In genomic region chr9:99183616-99184015, GRCh38 we compare ENCODE assay signal across 1 cellular context.
TF ChIP-seq lines count a peak whose summit lies in the region.

No MANE protein-coding gene starts in this region.

TF ChIP-seq in GM12878, 131 proteins besides CTCF, POLR2A, EP300 and RAD21:
- TF ChIP-seq ZBTB11 (CRISPR knock-in tag; IDR thresholded peaks at IDR 0.05) (no peak), FOXK2 (IDR thresholded peaks at IDR 0.05) (no peak), STAT1 (conservative IDR thresholded peaks at IDR 0.05) (no peak), SP1 (IDR thresholded peaks at IDR 0.05; ENCODE audit: low read depth, low read length) (no peak), SIX5 (IDR thresholded peaks at IDR 0.05; ENCODE audit: low read depth, low read length, severe bottlenecking) (no peak), SMC3 (IDR thresholded peaks at IDR 0.05; ENCODE audit: borderline replicate concordance, low read length) (no peak), ZBTB33 (IDR thresholded peaks at IDR 0.05) (no peak), LARP7 (IDR thresholded peaks at IDR 0.05) (no peak), ZZZ3 (IDR thresholded peaks at IDR 0.05; ENCODE audit: control insufficient read depth, insufficient read length, low read depth) (no peak), NR2F1 (conservative IDR thresholded peaks at IDR 0.05) (no peak), NFIC (IDR thresholded peaks at IDR 0.05; ENCODE audit: low read depth, low read length) (no peak), PML (IDR thresholded peaks at IDR 0.05; ENCODE audit: low read length) (no peak), PAX5 (IDR thresholded peaks at IDR 0.05; ENCODE audit: borderline replicate concordance, low read depth, low read length) (no peak)
- TF ChIP-seq, protein P1, sequence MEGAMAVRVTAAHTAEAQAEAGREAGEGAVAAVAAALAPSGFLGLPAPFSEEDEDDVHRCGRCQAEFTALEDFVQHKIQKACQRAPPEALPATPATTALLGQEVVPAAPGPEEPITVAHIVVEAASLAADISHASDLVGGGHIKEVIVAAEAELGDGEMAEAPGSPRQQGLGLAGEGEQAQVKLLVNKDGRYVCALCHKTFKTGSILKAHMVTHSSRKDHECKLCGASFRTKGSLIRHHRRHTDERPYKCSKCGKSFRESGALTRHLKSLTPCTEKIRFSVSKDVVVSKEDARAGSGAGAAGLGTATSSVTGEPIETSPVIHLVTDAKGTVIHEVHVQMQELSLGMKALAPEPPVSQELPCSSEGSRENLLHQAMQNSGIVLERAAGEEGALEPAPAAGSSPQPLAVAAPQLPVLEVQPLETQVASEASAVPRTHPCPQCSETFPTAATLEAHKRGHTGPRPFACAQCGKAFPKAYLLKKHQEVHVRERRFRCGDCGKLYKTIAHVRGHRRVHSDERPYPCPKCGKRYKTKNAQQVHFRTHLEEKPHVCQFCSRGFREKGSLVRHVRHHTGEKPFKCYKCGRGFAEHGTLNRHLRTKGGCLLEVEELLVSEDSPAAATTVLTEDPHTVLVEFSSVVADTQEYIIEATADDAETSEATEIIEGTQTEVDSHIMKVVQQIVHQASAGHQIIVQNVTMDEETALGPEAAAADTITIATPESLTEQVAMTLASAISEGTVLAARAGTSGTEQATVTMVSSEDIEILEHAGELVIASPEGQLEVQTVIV (IDR thresholded peaks at IDR 0.05; ENCODE audit: borderline replicate concordance, partially characterized antibody), result no peak
- TF ChIP-seq, protein P2, sequence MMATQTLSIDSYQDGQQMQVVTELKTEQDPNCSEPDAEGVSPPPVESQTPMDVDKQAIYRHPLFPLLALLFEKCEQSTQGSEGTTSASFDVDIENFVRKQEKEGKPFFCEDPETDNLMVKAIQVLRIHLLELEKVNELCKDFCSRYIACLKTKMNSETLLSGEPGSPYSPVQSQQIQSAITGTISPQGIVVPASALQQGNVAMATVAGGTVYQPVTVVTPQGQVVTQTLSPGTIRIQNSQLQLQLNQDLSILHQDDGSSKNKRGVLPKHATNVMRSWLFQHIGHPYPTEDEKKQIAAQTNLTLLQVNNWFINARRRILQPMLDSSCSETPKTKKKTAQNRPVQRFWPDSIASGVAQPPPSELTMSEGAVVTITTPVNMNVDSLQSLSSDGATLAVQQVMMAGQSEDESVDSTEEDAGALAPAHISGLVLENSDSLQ (IDR thresholded peaks at IDR 0.05), result no peak
